Comparison of ENCODE assay signal across 1 cellular context in the genomic region with DNA sequence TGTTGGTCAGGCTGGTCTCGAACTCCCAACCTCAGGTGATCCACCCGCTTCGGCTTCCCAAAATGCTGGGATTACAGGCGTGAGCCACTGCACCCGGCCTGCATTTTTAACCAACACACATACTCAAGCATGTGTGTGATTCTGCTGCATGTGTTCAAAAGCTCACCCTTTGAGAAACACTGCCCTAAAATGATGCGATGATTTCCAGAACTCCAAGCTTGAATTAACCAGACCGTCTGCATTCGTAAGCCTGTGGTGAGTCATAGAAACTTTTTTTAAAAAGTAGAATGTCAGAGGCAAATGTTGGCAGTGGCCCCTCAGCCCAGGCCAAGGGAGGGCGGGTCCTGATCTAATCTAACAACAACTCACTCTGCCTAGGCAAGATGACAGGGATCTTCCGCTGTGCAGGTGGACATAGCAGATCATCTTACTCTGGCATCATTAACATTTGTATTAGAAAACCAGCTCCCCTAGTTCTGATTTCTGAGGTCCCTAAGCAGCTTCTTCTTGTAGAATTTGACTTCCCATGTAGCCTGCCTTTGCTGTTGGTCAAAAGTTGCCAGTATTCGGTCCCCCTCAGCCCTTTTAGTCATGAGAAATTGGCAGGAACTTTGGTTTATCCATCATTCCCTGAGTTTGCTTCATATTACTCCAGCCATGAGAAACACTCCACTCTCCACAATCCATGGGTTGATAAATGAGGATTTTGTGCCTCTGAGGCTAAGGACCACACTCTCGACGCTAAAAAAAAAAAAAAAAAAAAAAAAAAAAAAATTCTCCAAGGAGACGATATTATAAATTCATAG.
TF ChIP-seq lines count a peak whose summit lies in the region.

No MANE protein-coding gene starts in this region.

TF ChIP-seq in K562, 482 proteins besides CTCF, POLR2A, EP300 and RAD21 (continued from another document):
- TF ChIP-seq HOMEZ (CRISPR knock-in tag; IDR thresholded peaks at IDR 0.05) (no peak), NFIC (IDR thresholded peaks at IDR 0.05) (peak; percentile 38; the same call in 1 of the 2 replicates), MAZ (CRISPR knock-in tag; conservative IDR thresholded peaks at IDR 0.05 in 1 of 2, IDR thresholded peaks at IDR 0.05 in 1 of 2) (0 out of 4 replicates have a peak, but pooled peaks of 1 of the 2 experiments have one; percentile 20), ZBTB1 (CRISPR knock-in tag; IDR thresholded peaks at IDR 0.05; ENCODE audit: borderline replicate concordance, low read depth) (0 out of 2 replicates have a peak, but pooled peaks have one; percentile 17), KLF16 (IDR thresholded peaks at IDR 0.05) (no peak), TAL1 (IDR thresholded peaks at IDR 0.05) (peak; percentile 23; the same call in 1 of the 2 replicates), SRSF7 (optimal IDR thresholded peaks at IDR 0.05; ENCODE audit: low read depth, low read length) (no peak), TOE1 (IDR thresholded peaks at IDR 0.05; ENCODE audit: borderline replicate concordance) (no peak), TOE1 (CRISPR knock-in tag; IDR thresholded peaks at IDR 0.05; ENCODE audit: borderline replicate concordance, low read depth) (no peak), ZNF75A (CRISPR knock-in tag; IDR thresholded peaks at IDR 0.05) (no peak), TCF3 (CRISPR knock-in tag; IDR thresholded peaks at IDR 0.05) (peak; percentile 50), ZNF764 (CRISPR knock-in tag; IDR thresholded peaks at IDR 0.05; ENCODE audit: low read depth) (no peak), FOSL1 (tag; conservative IDR thresholded peaks at IDR 0.05) (peak; percentile 93), KLF13 (tag; IDR thresholded peaks at IDR 0.05; ENCODE audit: borderline replicate concordance, low read depth) (0 out of 2 replicates have a peak, but pooled peaks have one; percentile 34), PCBP1 (IDR thresholded peaks at IDR 0.05; ENCODE audit: low read depth, low read length, poor library complexity, severe bottlenecking) (no peak), KDM5B (IDR thresholded peaks at IDR 0.05; ENCODE audit: insufficient replicate concordance, low read depth, low read length) (no peak), MNT (conservative IDR thresholded peaks at IDR 0.05) (0 out of 4 replicates have a peak, but pooled peaks of 1 of the 2 experiments have one; percentile 20), NFE2 (IDR thresholded peaks at IDR 0.05; ENCODE audit: low read depth) (0 out of 2 replicates have a peak, but pooled peaks have one; percentile 1), ATF1 (CRISPR knock-in tag; IDR thresholded peaks at IDR 0.05) (no peak), ATF1 (tag; IDR thresholded peaks at IDR 0.05) (peak; percentile 32; the same call in 1 of the 2 replicates), GTF2A2 (tag; IDR thresholded peaks at IDR 0.05) (no peak), ADNP (tag; IDR thresholded peaks at IDR 0.05) (peak; percentile 95), RCOR1 (IDR thresholded peaks at IDR 0.05; ENCODE audit: borderline replicate concordance in 1 of 2, low read depth in 2 of 2, low read length in 2 of 2) (peak in 1 of 2 experiments; percentile 73; a peak in 2 of 4 replicates), TRIM24 (IDR thresholded peaks at IDR 0.05) (0 out of 4 replicates have a peak, but pooled peaks of 1 of the 2 experiments have one; percentile 17), MEIS2 (IDR thresholded peaks at IDR 0.05; ENCODE audit: partially characterized antibody) (peak; percentile 77), CBFA2T3 (IDR thresholded peaks at IDR 0.05) (peak; percentile 59), POU5F1 (IDR thresholded peaks at IDR 0.05; ENCODE audit: borderline replicate concordance, low read depth, low read length, partially characterized antibody) (no peak), CLOCK (CRISPR knock-in tag; IDR thresholded peaks at IDR 0.05; ENCODE audit: borderline replicate concordance) (no peak), SMARCC2 (IDR thresholded peaks at IDR 0.05; ENCODE audit: low read depth) (peak; percentile 59; the same call in 1 of the 2 replicates), CBFA2T2 (conservative IDR thresholded peaks at IDR 0.05) (peak; percentile 37), NFRKB (IDR thresholded peaks at IDR 0.05; ENCODE audit: low read depth) (no peak), MCM3 (IDR thresholded peaks at IDR 0.05) (no peak), NCOR1 (IDR thresholded peaks at IDR 0.05) (peak; percentile 12; the same call in 1 of the 2 replicates)
- TF ChIP-seq, protein P1, sequence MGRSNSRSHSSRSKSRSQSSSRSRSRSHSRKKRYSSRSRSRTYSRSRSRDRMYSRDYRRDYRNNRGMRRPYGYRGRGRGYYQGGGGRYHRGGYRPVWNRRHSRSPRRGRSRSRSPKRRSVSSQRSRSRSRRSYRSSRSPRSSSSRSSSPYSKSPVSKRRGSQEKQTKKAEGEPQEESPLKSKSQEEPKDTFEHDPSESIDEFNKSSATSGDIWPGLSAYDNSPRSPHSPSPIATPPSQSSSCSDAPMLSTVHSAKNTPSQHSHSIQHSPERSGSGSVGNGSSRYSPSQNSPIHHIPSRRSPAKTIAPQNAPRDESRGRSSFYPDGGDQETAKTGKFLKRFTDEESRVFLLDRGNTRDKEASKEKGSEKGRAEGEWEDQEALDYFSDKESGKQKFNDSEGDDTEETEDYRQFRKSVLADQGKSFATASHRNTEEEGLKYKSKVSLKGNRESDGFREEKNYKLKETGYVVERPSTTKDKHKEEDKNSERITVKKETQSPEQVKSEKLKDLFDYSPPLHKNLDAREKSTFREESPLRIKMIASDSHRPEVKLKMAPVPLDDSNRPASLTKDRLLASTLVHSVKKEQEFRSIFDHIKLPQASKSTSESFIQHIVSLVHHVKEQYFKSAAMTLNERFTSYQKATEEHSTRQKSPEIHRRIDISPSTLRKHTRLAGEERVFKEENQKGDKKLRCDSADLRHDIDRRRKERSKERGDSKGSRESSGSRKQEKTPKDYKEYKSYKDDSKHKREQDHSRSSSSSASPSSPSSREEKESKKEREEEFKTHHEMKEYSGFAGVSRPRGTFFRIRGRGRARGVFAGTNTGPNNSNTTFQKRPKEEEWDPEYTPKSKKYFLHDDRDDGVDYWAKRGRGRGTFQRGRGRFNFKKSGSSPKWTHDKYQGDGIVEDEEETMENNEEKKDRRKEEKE (IDR thresholded peaks at IDR 0.05; ENCODE audit: borderline replicate concordance in 1 of 2, control insufficient read depth in 1 of 2, low read depth in 2 of 2, low read length in 1 of 2): no peak
- TF ChIP-seq, protein P2, sequence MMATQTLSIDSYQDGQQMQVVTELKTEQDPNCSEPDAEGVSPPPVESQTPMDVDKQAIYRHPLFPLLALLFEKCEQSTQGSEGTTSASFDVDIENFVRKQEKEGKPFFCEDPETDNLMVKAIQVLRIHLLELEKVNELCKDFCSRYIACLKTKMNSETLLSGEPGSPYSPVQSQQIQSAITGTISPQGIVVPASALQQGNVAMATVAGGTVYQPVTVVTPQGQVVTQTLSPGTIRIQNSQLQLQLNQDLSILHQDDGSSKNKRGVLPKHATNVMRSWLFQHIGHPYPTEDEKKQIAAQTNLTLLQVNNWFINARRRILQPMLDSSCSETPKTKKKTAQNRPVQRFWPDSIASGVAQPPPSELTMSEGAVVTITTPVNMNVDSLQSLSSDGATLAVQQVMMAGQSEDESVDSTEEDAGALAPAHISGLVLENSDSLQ (IDR thresholded peaks at IDR 0.05): peak; percentile 53
TF ChIP-seq in K562: peak in this region for 50.
